ENCODE assay signal across 1 cellular context in genomic region chr21:28884976-28885852, GRCh38.
TF ChIP-seq lines count a peak whose summit lies in the region.

No MANE protein-coding gene starts in this region.

TF ChIP-seq in WTC11, 78 proteins besides CTCF, POLR2A, EP300 and RAD21 (continued from another document):
- TF ChIP-seq ERG (CRISPR knock-in tag; IDR thresholded peaks at IDR 0.05) (no peak), PREB (CRISPR knock-in tag; IDR thresholded peaks at IDR 0.05; ENCODE audit: borderline replicate concordance) (no peak), HMGA2 (CRISPR knock-in tag; IDR thresholded peaks at IDR 0.05) (no peak), ZBTB43 (CRISPR knock-in tag; IDR thresholded peaks at IDR 0.05) (peak; percentile 89; the same call in 1 of the 2 replicates), ETV6 (CRISPR knock-in tag; IDR thresholded peaks at IDR 0.05) (peak; percentile 96), ESRRA (CRISPR knock-in tag; IDR thresholded peaks at IDR 0.05; ENCODE audit: borderline replicate concordance) (peak; percentile 79; the same call in 1 of the 2 replicates), ZNF263 (CRISPR knock-in tag; IDR thresholded peaks at IDR 0.05; ENCODE audit: low read depth) (no peak), ZNF671 (CRISPR knock-in tag; IDR thresholded peaks at IDR 0.05) (no peak), ELF4 (CRISPR knock-in tag; IDR thresholded peaks at IDR 0.05; ENCODE audit: low read depth) (no peak), MXD4 (CRISPR knock-in tag; IDR thresholded peaks at IDR 0.05; ENCODE audit: borderline replicate concordance) (no peak), CBFB (CRISPR knock-in tag; IDR thresholded peaks at IDR 0.05; ENCODE audit: low read depth) (no peak), KAT7 (CRISPR knock-in tag; IDR thresholded peaks at IDR 0.05; ENCODE audit: borderline replicate concordance) (no peak), TP53 (CRISPR knock-in tag; IDR thresholded peaks at IDR 0.05) (no peak)
- TF ChIP-seq, protein P1, sequence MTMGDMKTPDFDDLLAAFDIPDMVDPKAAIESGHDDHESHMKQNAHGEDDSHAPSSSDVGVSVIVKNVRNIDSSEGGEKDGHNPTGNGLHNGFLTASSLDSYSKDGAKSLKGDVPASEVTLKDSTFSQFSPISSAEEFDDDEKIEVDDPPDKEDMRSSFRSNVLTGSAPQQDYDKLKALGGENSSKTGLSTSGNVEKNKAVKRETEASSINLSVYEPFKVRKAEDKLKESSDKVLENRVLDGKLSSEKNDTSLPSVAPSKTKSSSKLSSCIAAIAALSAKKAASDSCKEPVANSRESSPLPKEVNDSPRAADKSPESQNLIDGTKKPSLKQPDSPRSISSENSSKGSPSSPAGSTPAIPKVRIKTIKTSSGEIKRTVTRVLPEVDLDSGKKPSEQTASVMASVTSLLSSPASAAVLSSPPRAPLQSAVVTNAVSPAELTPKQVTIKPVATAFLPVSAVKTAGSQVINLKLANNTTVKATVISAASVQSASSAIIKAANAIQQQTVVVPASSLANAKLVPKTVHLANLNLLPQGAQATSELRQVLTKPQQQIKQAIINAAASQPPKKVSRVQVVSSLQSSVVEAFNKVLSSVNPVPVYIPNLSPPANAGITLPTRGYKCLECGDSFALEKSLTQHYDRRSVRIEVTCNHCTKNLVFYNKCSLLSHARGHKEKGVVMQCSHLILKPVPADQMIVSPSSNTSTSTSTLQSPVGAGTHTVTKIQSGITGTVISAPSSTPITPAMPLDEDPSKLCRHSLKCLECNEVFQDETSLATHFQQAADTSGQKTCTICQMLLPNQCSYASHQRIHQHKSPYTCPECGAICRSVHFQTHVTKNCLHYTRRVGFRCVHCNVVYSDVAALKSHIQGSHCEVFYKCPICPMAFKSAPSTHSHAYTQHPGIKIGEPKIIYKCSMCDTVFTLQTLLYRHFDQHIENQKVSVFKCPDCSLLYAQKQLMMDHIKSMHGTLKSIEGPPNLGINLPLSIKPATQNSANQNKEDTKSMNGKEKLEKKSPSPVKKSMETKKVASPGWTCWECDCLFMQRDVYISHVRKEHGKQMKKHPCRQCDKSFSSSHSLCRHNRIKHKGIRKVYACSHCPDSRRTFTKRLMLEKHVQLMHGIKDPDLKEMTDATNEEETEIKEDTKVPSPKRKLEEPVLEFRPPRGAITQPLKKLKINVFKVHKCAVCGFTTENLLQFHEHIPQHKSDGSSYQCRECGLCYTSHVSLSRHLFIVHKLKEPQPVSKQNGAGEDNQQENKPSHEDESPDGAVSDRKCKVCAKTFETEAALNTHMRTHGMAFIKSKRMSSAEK (CRISPR knock-in tag; IDR thresholded peaks at IDR 0.05; ENCODE audit: borderline replicate concordance), result no peak
- TF ChIP-seq, protein P2, sequence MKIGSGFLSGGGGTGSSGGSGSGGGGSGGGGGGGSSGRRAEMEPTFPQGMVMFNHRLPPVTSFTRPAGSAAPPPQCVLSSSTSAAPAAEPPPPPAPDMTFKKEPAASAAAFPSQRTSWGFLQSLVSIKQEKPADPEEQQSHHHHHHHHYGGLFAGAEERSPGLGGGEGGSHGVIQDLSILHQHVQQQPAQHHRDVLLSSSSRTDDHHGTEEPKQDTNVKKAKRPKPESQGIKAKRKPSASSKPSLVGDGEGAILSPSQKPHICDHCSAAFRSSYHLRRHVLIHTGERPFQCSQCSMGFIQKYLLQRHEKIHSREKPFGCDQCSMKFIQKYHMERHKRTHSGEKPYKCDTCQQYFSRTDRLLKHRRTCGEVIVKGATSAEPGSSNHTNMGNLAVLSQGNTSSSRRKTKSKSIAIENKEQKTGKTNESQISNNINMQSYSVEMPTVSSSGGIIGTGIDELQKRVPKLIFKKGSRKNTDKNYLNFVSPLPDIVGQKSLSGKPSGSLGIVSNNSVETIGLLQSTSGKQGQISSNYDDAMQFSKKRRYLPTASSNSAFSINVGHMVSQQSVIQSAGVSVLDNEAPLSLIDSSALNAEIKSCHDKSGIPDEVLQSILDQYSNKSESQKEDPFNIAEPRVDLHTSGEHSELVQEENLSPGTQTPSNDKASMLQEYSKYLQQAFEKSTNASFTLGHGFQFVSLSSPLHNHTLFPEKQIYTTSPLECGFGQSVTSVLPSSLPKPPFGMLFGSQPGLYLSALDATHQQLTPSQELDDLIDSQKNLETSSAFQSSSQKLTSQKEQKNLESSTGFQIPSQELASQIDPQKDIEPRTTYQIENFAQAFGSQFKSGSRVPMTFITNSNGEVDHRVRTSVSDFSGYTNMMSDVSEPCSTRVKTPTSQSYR (CRISPR knock-in tag; IDR thresholded peaks at IDR 0.05), result peak; percentile 72; the same call in 1 of the 2 replicates
- TF ChIP-seq, protein P3, sequence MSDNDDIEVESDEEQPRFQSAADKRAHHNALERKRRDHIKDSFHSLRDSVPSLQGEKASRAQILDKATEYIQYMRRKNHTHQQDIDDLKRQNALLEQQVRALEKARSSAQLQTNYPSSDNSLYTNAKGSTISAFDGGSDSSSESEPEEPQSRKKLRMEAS (CRISPR knock-in tag; IDR thresholded peaks at IDR 0.05), result peak; percentile 99
TF ChIP-seq in WTC11: peak in this region for 32.
